8 cellular contexts compared by ENCODE assay signal in the genomic region with DNA sequence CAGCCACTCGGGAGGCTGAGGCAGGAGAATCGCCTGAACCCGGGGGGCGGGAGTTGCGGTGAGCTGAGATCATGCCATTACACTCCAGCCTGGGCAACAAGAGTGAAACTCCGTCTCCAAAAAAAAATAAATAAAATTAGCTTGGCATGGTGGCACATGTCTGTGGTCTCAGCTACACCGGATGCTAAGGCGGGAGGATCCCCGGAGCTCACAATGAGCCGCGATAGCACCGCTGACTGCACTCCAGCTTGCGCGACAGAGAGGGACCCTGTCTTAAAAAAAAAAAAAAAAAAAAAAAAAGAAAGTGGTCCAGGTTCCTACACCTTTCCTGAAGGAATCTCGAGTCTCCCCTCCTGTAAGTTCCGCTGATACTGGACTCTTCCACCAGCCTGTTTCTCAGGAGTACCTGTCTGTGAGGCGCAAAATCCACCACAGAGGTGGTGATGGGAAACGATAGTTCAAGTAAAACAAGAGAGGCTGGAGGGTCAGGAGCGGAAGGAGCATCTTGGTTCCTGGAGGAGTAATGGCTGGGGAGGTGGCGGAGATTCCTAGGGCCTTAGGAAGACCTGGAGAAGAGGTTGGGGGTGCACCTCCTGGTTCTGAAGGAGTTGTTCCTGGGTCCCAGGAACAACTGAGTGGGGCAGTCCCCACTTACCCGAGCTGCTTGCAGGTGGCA. TPM values are rescaled to one million over a fixed set of nuclear protein-coding genes. Genes with fewer than 3 reads are reported as not detected.
DNase-seq lines count a peak whose midpoint lies in the region; ATAC-seq and TF ChIP-seq lines count a peak whose summit lies in the region.

No MANE protein-coding gene starts in this region.

- intact Hi-C loops in psoas muscle (cut with DNase I) = no loop called here

- peak overlapping the region; percentile 57 for H3K4me3 ChIP-seq in psoas muscle

- CTCF ChIA-PET in RWPE1 (lab: Yijun Ruan, JAX) = no interaction called here

- no peaks in the 10 kb centered on the region for H3K36me3 ChIP-seq in psoas muscle (ENCODE audit: insufficient read depth in 1 of 2, low read depth in 1 of 2)

- TF ChIP-seq CTCF in RWPE1 (conservative IDR thresholded peaks at IDR 0.05; ENCODE audit: low read depth) = no peak
- no peak for TF ChIP-seq CTCF in psoas muscle (IDR thresholded peaks at IDR 0.05)

- WGBS in psoas muscle, 3 donors = 45 to 51% (median 45%) methylated on average over 21 of the region's 21 CpGs

- no peaks in the 10 kb centered on the region for H3K9me3 ChIP-seq in psoas muscle

- POLR2A ChIA-PET in RWPE1 (lab: Yijun Ruan, JAX; ENCODE audit: low non-redundant PET) = interaction anchor here (0.6 to 0.7 kb wide), 2 partner anchors 9 to 121 kb away, joined by 3 read pairs; no protein-coding TSS in a partner anchor

- no peaks in the 10 kb centered on the region for H3K27me3 ChIP-seq in psoas muscle (ENCODE audit: insufficient read depth in 3 of 3, low read length in 2 of 3)

- DNase-seq in GDM1 (lab: John Stamatoyannopoulos, UW) (peak; percentile 5), RWPE1 (ENCODE audit: low spot score) (no peak), psoas muscle (no peak), LoVo (ENCODE audit: low spot score) (no peak), GM19240 (ENCODE audit: insufficient read length, low spot score) (no peak)

- H3K27ac ChIP-seq in RWPE1 = peak overlapping the region; percentile 82
- H3K27ac ChIP-seq in psoas muscle = peak overlapping the region; percentile 42

- H3K4me1 ChIP-seq in psoas muscle = peaks cover 19% of the 10 kb centered on the region

- peak; percentile 26 for ATAC-seq in esophagus mucosa
- ATAC-seq in psoas muscle = no peak
- ATAC-seq in GM19467 (IDR thresholded peaks at IDR 0.05; ENCODE audit: unreplicated experiment) = no peak
- ATAC-seq in GM18498 (IDR thresholded peaks at IDR 0.05; ENCODE audit: unreplicated experiment) = no peak

RNA-seq across cellular contexts. Expression of a gene that starts 0.5 kb away (rescaled TPM):
- total RNA-seq in esophagus mucosa (6.1 TPM), psoas muscle (1 to 10 TPM; 1.6 to 2.3 (median 2.0) TPM)
- polyA plus RNA-seq in psoas muscle = 1 to 10 TPM; 1.1 to 1.3 (median 1.3) TPM

RNA-seq across cellular contexts. Expression of a gene that starts 3.4 kb away (rescaled TPM):
- total RNA-seq in esophagus mucosa (not detected), psoas muscle (1 to 10 TPM in 2 of 4 donors, not detected in 2; 1.7 to 6.2 TPM)
- under 1 TPM in 2 of 3 donors, not detected in 1; 0.06 to 0.31 TPM for polyA plus RNA-seq in psoas muscle

RNA-seq across cellular contexts. Expression of a gene that starts 5.3 kb away (rescaled TPM):
- total RNA-seq in esophagus mucosa (1.3 TPM), psoas muscle (under 1 TPM in 3 of 4 donors, not detected in 1; 0.26 to 0.76 (median 0.36) TPM)
- under 1 TPM in 2 of 3 donors, not detected in 1; 0.18 to 0.66 TPM for polyA plus RNA-seq in psoas muscle

RNA-seq across cellular contexts. Expression of a gene that starts 11.6 kb away (rescaled TPM):
- total RNA-seq in esophagus mucosa (7.3 TPM), psoas muscle (1 to 10 TPM; 6.9 to 9.7 (median 8.0) TPM)
- 1 to 10 TPM; 3.9 to 7.7 (median 4.9) TPM for polyA plus RNA-seq in psoas muscle

RNA-seq across cellular contexts. Expression of a gene that starts 32.4 kb away (rescaled TPM):
- total RNA-seq in esophagus mucosa = 0.56 TPM
- 10 to 100 TPM in 3 of 4 donors, 1 to 10 TPM in 1; 7.9 to 50.9 (median 32.9) TPM for total RNA-seq in psoas muscle
- 10 to 100 TPM in 1 of 3 donors, 1 to 10 TPM in 2; 3.1 to 10.5 (median 8.4) TPM for polyA plus RNA-seq in psoas muscle
